Comparison of ENCODE assay signal across 1 cellular context in the genomic region with DNA sequence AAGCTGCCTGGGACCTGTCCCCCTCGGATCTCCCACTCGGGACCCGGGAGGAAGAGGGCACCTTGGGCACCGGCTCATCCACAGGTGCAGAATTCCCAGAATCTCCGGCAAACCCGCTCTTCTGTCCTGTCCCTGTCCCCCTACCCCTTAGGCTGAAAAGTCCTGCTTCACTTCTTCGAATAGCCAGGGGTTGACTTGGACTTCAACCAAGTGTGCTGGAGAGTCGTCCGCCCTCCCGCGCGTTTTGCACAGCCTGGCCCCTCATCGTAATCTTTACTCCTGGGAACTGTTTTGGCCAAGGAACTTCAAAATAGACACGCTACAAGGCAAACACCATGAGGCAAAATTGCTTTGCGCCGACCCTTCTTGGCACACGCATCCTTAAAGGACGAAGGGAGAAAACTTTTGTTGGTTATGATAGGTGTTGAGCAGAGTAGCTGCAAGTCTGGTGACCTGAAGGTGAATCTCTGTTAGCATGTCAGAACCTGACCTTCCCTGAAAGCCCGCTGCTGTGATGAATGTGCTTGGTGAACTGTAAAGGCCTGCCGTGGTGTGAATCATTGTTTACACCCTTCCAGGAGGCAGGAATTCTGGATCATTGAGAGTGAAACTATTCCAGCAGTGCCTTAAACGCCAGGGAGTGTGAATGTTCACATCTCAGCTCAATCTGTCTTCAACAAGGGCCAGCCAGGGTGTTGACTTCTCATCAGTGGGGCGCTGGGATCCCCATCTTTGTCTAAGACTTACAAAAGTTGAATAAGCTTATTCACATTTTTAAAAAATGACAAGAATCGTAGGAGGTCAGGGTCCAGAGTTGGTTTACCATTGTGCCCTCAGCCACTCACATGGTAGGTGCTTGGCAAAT.
TF ChIP-seq lines count a peak whose summit lies in the region.

No MANE protein-coding gene starts in this region.

TF ChIP-seq in GM12878, 131 proteins besides CTCF, POLR2A, EP300 and RAD21 (continued from another document):
- TF ChIP-seq, protein P1, sequence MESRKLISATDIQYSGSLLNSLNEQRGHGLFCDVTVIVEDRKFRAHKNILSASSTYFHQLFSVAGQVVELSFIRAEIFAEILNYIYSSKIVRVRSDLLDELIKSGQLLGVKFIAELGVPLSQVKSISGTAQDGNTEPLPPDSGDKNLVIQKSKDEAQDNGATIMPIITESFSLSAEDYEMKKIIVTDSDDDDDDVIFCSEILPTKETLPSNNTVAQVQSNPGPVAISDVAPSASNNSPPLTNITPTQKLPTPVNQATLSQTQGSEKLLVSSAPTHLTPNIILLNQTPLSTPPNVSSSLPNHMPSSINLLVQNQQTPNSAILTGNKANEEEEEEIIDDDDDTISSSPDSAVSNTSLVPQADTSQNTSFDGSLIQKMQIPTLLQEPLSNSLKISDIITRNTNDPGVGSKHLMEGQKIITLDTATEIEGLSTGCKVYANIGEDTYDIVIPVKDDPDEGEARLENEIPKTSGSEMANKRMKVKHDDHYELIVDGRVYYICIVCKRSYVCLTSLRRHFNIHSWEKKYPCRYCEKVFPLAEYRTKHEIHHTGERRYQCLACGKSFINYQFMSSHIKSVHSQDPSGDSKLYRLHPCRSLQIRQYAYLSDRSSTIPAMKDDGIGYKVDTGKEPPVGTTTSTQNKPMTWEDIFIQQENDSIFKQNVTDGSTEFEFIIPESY (IDR thresholded peaks at IDR 0.05) = no peak
